ENCODE assay signal across 20 cellular contexts in the genomic region with DNA sequence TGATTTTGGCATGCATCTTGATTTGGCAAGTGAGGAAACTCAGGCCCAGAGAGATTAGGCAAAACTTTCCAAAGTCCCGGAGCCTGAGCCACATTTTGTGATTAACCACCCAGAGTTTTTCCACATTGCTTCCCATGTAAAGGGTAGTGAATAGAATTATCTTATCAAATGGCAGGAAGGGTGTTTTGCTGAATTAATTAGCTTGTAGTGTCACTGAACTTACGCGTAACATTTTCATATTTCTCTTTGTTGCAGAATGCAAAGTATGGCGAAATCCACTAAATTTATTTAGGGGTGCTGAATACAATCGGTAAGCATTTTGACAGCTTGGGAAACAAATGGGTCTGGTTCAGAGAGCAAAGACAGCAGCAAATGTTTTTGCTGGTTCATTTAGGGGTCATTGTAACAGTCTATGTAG.
DNase-seq lines count a peak whose midpoint lies in the region; ATAC-seq and TF ChIP-seq lines count a peak whose summit lies in the region.
"Had no signal": no experiment of that assay in that cellular context is flagged by ENCODE, and none has a peak within 500 bp of the region (broad histone marks: within the 10 kb centered on the region; RNA-seq: fewer than 3 reads in every experiment).

No MANE protein-coding gene starts in this region.

- H3K4me1 ChIP-seq in A673 (ENCODE audit: insufficient read depth, low read length, poor library complexity, severe bottlenecking) (peaks cover 12% of the 10 kb centered on the region), adipocyte (ENCODE audit: control insufficient read depth, insufficient read depth, low read length) (peaks cover 48% of the 10 kb centered on the region)

- DNase-seq in A673 (ENCODE audit: low spot score) (peak; percentile 8), adipocyte (ENCODE audit: low read depth) (no peak), fibroblast of peridontal ligament (ENCODE audit: extremely low read depth) (peak; percentile 55), lung microvascular endothelial cell (ENCODE audit: low read depth in 2 of 2) (peak; percentile 34 to 57), GM03348 (ENCODE audit: low spot score) (no peak), NCI-H526 (lab: John Stamatoyannopoulos, UW) (no peak)
- DNase-seq in activated CD8-positive, alpha-beta T cell treated with anti-CD3 and anti-CD28 coated beads for 36 hours, result no peak
- DNase-seq: ACHN; Calu3; CD4-positive, alpha-beta T cell; DMS79 treated with DMSO at 0.1 percent for 48 hours; GOT3; KG1; NCI-H1048; NCI-H2227 treated with DMSO at 0.1 percent for 48 hours; NCI-H526 treated with DMSO at 0.1 percent for 48 hours; PC-3 had no signal

- no peak overlapping the region for H3K4me3 Mint-ChIP-seq in activated CD8-positive, alpha-beta T cell treated with anti-CD3 and anti-CD28 coated beads for 36 hours
- H3K4me3 Mint-ChIP-seq: B cell; CD4-positive, alpha-beta T cell had no signal

- H3K36me3 ChIP-seq in A673 (ENCODE audit: insufficient read depth, low read length, poor library complexity, severe bottlenecking), result no peaks in the 10 kb centered on the region
- H3K36me3 ChIP-seq in adipocyte (ENCODE audit: control insufficient read depth, insufficient read depth, low read length, severe bottlenecking), result no peaks in the 10 kb centered on the region

- H3K4me1 Mint-ChIP-seq in activated CD8-positive, alpha-beta T cell treated with anti-CD3 and anti-CD28 coated beads for 36 hours (ENCODE audit: low read depth), result peaks cover 11% of the 10 kb centered on the region
- H3K4me1 Mint-ChIP-seq: B cell had no signal

- intact Hi-C loops in A673 (cut with micrococcal nuclease; ENCODE audit: unreplicated experiment), result no loop called here
- intact Hi-C loops in activated CD8-positive, alpha-beta T cell treated with anti-CD3 and anti-CD28 coated beads for 36 hours (cut with micrococcal nuclease), result no loop called here

- H3K4me3 ChIP-seq in A673 (ENCODE audit: low read depth, low read length, poor library complexity, severe bottlenecking) (no peak overlapping the region), adipocyte (ENCODE audit: low read length) (peak overlapping the region; percentile 45)

- H3K36me3 Mint-ChIP-seq in activated CD8-positive, alpha-beta T cell treated with anti-CD3 and anti-CD28 coated beads for 36 hours (ENCODE audit: low read depth), result no peaks in the 10 kb centered on the region

- H3K9me3 ChIP-seq in A673 (ENCODE audit: low read depth, low read length, poor library complexity, severe bottlenecking) (no peaks in the 10 kb centered on the region), adipocyte (ENCODE audit: control insufficient read depth, low read length) (no peaks in the 10 kb centered on the region)

- no peak overlapping the region for H3K27ac Mint-ChIP-seq in activated CD8-positive, alpha-beta T cell treated with anti-CD3 and anti-CD28 coated beads for 36 hours
- H3K27ac Mint-ChIP-seq: B cell; CD4-positive, alpha-beta T cell had no signal

- POLR2A ChIA-PET in A673 (lab: Charles Lee; ENCODE audit: low non-redundant PET), result no interaction called here
- POLR2A ChIA-PET in activated CD8-positive, alpha-beta T cell treated with anti-CD3 and anti-CD28 coated beads for 36 hours (lab: Charles Lee), result interaction anchor here (0.7 kb wide), 2 partner anchors 142 to 209 kb away, joined by 3 to 5 read pairs; no protein-coding TSS in a partner anchor

- no peak for TF ChIP-seq CTCF in A673 (conservative IDR thresholded peaks at IDR 0.05; ENCODE audit: low read depth, low read length)
- TF ChIP-seq CTCF in activated CD8-positive, alpha-beta T cell treated with anti-CD3 and anti-CD28 coated beads for 36 hours (IDR thresholded peaks at IDR 0.05), result no peak

- no peak overlapping the region for H3K27ac ChIP-seq in A673 (ENCODE audit: low read depth, low read length, poor library complexity, severe bottlenecking)
- H3K27ac ChIP-seq: HL-60 had no signal

- no peaks in the 10 kb centered on the region for H3K9me3 Mint-ChIP-seq in activated CD8-positive, alpha-beta T cell treated with anti-CD3 and anti-CD28 coated beads for 36 hours
- H3K9me3 Mint-ChIP-seq: CD4-positive, alpha-beta T cell had no signal

- peak overlapping the region; percentile 22 for H3K9ac ChIP-seq in adipocyte (ENCODE audit: low read length)

- ATAC-seq in activated CD8-positive, alpha-beta T cell treated with anti-CD3 and anti-CD28 coated beads for 36 hours, result no peak
- ATAC-seq in HG02571 (IDR thresholded peaks at IDR 0.05; ENCODE audit: unreplicated experiment), result no peak
- ATAC-seq: PC-3 had no signal

- CTCF ChIA-PET in A673 (lab: Charles Lee), result no interaction called here
- CTCF ChIA-PET in activated CD8-positive, alpha-beta T cell treated with anti-CD3 and anti-CD28 coated beads for 36 hours (lab: Charles Lee), result interaction anchor here (0.9 to 1.8 kb wide), 8 partner anchors 7 to 201 kb away, joined by 3 to 10 read pairs (median 4); no protein-coding TSS in a partner anchor

- no TSS peak for BruUV-seq in A673 (replicated peaks; lab: Mats Ljungman, UMichigan)

- no peaks in the 10 kb centered on the region for H3K27me3 ChIP-seq in A673 (replicated peaks; ENCODE audit: insufficient read depth, low read depth, low read length, poor library complexity)
- H3K27me3 ChIP-seq in adipocyte (replicated peaks; ENCODE audit: control insufficient read depth, insufficient read depth, low read length), result no peaks in the 10 kb centered on the region

- H3K27me3 Mint-ChIP-seq in activated CD8-positive, alpha-beta T cell treated with anti-CD3 and anti-CD28 coated beads for 36 hours, result no peaks in the 10 kb centered on the region
- H3K27me3 Mint-ChIP-seq: B cell; CD4-positive, alpha-beta T cell had no signal

Comparison
In these comparisons a context has a peak if more than half of its experiments do, and no peak if none do; other contexts are left out.
1. DNase-seq: peak in A673 (single experiment), fibroblast of peridontal ligament (single experiment) and lung microvascular endothelial cell (2 of 2); none in adipocyte (single experiment), GM03348 (single experiment), activated CD8-positive, alpha-beta T cell treated with anti-CD3 and anti-CD28 coated beads for 36 hours (single experiment) and NCI-H526 (0 of 2).